7 cellular contexts compared by ENCODE assay signal in genomic region chr3:9396301-9396631, GRCh38. TPM values are rescaled to one million over a fixed set of nuclear protein-coding genes. Genes with fewer than 3 reads are reported as not detected.
DNase-seq lines count a peak whose midpoint lies in the region; ATAC-seq and TF ChIP-seq lines count a peak whose summit lies in the region.

No MANE protein-coding gene starts in this region.

- 0% methylated on average over 5 to 16 of the region's 25 CpGs for WGBS in body of pancreas, 2 donors

- TF ChIP-seq CTCF in GM12864 (IDR thresholded peaks at IDR 0.05; ENCODE audit: low read depth, low read length, missing control alignments) (no peak), body of pancreas (IDR thresholded peaks at IDR 0.05) (no peak)

- H3K27me3 ChIP-seq in H7 (ENCODE audit: control insufficient read depth, insufficient read depth, low read length) (no peaks in the 10 kb centered on the region), SJSA1 (replicated peaks) (no peaks in the 10 kb centered on the region), body of pancreas (no peaks in the 10 kb centered on the region)

- H3K4me1 ChIP-seq in SJSA1 (replicated peaks): peaks cover 23% of the 10 kb centered on the region
- H3K4me1 ChIP-seq in body of pancreas: peaks cover 69% of the 10 kb centered on the region

- peaks cover 14% of the 10 kb centered on the region for H3K36me3 ChIP-seq in H7 (replicated peaks; ENCODE audit: control insufficient read depth, insufficient read depth, low read length)
- peaks cover 59% of the 10 kb centered on the region for H3K36me3 ChIP-seq in SJSA1
- no peaks in the 10 kb centered on the region for H3K36me3 ChIP-seq in body of pancreas (replicated peaks in 1 of 2; ENCODE audit: insufficient read depth in 1 of 2, low read depth in 2 of 2)

- DNase-seq in GM12864 (ENCODE audit: low read depth) (peak; percentile 80), H7 (no peak), LHCN-M2 (ENCODE audit: low read depth) (peak; percentile 95), SJSA1 (ENCODE audit: low read depth in 1 of 2, low spot score in 2 of 2) (peak; percentile 92 to 95), body of pancreas (peak; percentile 84 to 94 (median 90)), smooth muscle cell of the brain vasculature (ENCODE audit: low read depth, low spot score) (peak; percentile 89)

- peak overlapping the region; percentile 97 for H3K27ac ChIP-seq in SJSA1
- H3K27ac ChIP-seq in body of pancreas: peak overlapping the region; percentile 96 to 99 (median 99)

- peak; percentile 65 to 78 (median 69) for TF ChIP-seq POLR2A in body of pancreas (IDR thresholded peaks at IDR 0.05)

- H3K9me3 ChIP-seq in SJSA1 (replicated peaks) (no peaks in the 10 kb centered on the region), body of pancreas (no peaks in the 10 kb centered on the region), iPS-18c (ENCODE audit: control insufficient read depth, insufficient read depth, low read length) (no peaks in the 10 kb centered on the region)

- intact Hi-C loops in body of pancreas (cut with DNase I): no loop called here

- ATAC-seq in body of pancreas: peak; percentile 42

- H3K4me3 ChIP-seq in GM12864 (ENCODE audit: low read depth, low read length) (peak overlapping the region; percentile 73), H7 (ENCODE audit: insufficient read depth, low read depth, low read length) (peak overlapping the region; percentile 97), SJSA1 (peak overlapping the region; percentile 92), body of pancreas (peak overlapping the region; percentile 37 to 75), iPS-18c (ENCODE audit: insufficient read depth, low read depth, low read length) (peak overlapping the region; percentile 52)

RNA-seq across cellular contexts. Expression of gene SETD5, which starts 1.1 kb away (rescaled TPM):
- total RNA-seq in H7 (2014; rRNA removed; shearing (Covaris generic)): 99.8 and 139 TPM in 2 replicates
- total RNA-seq in LHCN-M2 (2014; rRNA removed): 51.2 and 51.8 TPM in 2 replicates
- 28.9 TPM for polyA plus RNA-seq in LHCN-M2 (2012)
- 39.6 and 49.3 TPM in 2 replicates for total RNA-seq in SJSA1 (2014; rRNA removed; shearing (Covaris generic))
- 100 to 1,000 TPM in 1 of 2 donors, 10 to 100 TPM in 1; 64.3 to 102 TPM for total RNA-seq in body of pancreas

RNA-seq across cellular contexts. Expression of gene THUMPD3, which starts 33.4 kb away (rescaled TPM):
- total RNA-seq in H7 (2014; rRNA removed; shearing (Covaris generic)): 17.4 and 22.1 TPM in 2 replicates
- total RNA-seq in LHCN-M2 (2014; rRNA removed) (46.8 and 55.0 TPM in 2 replicates), body of pancreas (10 to 100 TPM; 16.1 to 27.0 TPM)
- polyA plus RNA-seq in LHCN-M2 (2012): 35.7 TPM
- total RNA-seq in SJSA1 (2014; rRNA removed; shearing (Covaris generic)): 33.8 and 52.0 TPM in 2 replicates
